Comparison of ENCODE assay signal across 2 cellular contexts in the genomic region with DNA sequence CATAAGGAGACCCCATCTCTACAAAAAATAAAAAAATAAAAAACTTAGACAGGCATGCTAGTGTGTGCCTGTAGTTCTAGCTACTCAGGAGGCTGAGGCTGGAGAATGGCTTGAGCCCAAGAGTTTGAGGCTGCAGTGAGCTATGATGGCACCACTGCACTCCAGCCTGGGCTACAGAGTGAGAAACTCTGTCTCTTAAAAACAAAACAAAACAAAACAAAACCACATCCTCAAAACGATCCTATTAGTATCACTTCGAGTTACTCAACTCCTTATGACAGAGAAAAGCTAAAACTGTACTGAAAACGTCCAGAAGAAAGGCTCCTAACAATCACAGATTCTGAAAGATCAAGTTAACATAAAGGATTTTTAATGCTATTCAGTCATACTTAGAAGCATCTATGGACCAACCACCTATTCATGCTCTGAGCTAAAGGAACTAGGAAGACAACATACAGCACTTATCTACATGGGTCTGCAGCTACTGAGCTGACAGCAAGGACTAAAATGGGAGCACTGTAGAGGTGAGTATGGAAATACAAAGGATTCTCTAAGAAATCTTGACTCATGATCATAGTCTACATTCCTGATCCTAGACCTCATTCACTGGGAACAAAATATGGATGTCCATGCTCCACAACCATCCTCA.
TF ChIP-seq lines count a peak whose summit lies in the region.

No MANE protein-coding gene starts in this region.

TF ChIP-seq in GM12878, 131 proteins besides CTCF, POLR2A, EP300 and RAD21 (continued from another document):
- TF ChIP-seq ESRRA (IDR thresholded peaks at IDR 0.05; ENCODE audit: low read length) (no peak), MYB (IDR thresholded peaks at IDR 0.05; ENCODE audit: borderline replicate concordance, low read depth, low read length) (no peak), JUND (IDR thresholded peaks at IDR 0.05; ENCODE audit: low read depth, low read length) (no peak)

TF ChIP-seq in GM23338, 12 proteins besides CTCF, POLR2A, EP300 and RAD21 (continued from another document):
- TF ChIP-seq REST (IDR thresholded peaks at IDR 0.05; ENCODE audit: unreplicated experiment) (no peak), EZH2 (IDR thresholded peaks at IDR 0.05; ENCODE audit: low read depth, unreplicated experiment) (no peak), STAT1 (IDR thresholded peaks at IDR 0.05; ENCODE audit: unreplicated experiment) (no peak), NANOG (IDR thresholded peaks at IDR 0.05; ENCODE audit: borderline replicate concordance) (no peak)
- TF ChIP-seq, protein P1, sequence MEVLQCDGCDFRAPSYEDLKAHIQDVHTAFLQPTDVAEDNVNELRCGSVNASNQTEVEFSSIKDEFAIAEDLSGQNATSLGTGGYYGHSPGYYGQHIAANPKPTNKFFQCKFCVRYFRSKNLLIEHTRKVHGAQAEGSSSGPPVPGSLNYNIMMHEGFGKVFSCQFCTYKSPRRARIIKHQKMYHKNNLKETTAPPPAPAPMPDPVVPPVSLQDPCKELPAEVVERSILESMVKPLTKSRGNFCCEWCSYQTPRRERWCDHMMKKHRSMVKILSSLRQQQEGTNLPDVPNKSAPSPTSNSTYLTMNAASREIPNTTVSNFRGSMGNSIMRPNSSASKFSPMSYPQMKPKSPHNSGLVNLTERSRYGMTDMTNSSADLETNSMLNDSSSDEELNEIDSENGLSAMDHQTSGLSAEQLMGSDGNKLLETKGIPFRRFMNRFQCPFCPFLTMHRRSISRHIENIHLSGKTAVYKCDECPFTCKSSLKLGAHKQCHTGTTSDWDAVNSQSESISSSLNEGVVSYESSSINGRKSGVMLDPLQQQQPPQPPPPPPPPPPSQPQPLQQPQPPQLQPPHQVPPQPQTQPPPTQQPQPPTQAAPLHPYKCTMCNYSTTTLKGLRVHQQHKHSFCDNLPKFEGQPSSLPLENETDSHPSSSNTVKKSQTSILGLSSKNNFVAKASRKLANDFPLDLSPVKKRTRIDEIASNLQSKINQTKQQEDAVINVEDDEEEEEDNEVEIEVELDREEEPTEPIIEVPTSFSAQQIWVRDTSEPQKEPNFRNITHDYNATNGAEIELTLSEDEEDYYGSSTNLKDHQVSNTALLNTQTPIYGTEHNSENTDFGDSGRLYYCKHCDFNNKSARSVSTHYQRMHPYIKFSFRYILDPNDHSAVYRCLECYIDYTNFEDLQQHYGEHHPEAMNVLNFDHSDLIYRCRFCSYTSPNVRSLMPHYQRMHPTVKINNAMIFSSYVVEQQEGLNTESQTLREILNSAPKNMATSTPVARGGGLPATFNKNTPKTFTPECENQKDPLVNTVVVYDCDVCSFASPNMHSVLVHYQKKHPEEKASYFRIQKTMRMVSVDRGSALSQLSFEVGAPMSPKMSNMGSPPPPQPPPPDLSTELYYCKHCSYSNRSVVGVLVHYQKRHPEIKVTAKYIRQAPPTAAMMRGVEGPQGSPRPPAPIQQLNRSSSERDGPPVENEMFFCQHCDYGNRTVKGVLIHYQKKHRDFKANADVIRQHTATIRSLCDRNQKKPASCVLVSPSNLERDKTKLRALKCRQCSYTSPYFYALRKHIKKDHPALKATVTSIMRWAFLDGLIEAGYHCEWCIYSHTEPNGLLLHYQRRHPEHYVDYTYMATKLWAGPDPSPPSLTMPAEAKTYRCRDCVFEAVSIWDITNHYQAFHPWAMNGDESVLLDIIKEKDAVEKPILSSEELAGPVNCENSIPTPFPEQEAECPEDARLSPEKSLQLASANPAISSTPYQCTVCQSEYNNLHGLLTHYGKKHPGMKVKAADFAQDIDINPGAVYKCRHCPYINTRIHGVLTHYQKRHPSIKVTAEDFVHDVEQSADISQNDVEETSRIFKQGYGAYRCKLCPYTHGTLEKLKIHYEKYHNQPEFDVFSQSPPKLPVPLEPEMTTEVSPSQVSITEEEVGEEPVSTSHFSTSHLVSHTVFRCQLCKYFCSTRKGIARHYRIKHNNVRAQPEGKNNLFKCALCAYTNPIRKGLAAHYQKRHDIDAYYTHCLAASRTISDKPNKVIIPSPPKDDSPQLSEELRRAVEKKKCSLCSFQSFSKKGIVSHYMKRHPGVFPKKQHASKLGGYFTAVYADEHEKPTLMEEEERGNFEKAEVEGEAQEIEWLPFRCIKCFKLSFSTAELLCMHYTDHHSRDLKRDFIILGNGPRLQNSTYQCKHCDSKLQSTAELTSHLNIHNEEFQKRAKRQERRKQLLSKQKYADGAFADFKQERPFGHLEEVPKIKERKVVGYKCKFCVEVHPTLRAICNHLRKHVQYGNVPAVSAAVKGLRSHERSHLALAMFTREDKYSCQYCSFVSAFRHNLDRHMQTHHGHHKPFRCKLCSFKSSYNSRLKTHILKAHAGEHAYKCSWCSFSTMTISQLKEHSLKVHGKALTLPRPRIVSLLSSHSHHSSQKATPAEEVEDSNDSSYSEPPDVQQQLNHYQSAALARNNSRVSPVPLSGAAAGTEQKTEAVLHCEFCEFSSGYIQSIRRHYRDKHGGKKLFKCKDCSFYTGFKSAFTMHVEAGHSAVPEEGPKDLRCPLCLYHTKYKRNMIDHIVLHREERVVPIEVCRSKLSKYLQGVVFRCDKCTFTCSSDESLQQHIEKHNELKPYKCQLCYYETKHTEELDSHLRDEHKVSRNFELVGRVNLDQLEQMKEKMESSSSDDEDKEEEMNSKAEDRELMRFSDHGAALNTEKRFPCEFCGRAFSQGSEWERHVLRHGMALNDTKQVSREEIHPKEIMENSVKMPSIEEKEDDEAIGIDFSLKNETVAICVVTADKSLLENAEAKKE (CRISPR knock-in tag; IDR thresholded peaks at IDR 0.05), result no peak
TF ChIP-seq in GM23338: peak in this region for 0.
